8 cellular contexts compared by ENCODE assay signal in genomic region chr15:58748040-58748786, GRCh38. TPM values are rescaled to one million over a fixed set of nuclear protein-coding genes. Genes with fewer than 3 reads are reported as not detected.
DNase-seq lines count a peak whose midpoint lies in the region; ATAC-seq and TF ChIP-seq lines count a peak whose summit lies in the region.

No MANE protein-coding gene starts in this region.

- TF ChIP-seq CTCF in right atrium auricular region (IDR thresholded peaks at IDR 0.05) (no peak), colonic mucosa (IDR thresholded peaks at IDR 0.05) (no peak), upper lobe of right lung (IDR thresholded peaks at IDR 0.05) (no peak)

- H3K9me3 ChIP-seq in right atrium auricular region (no peaks in the 10 kb centered on the region), SJCRH30 (replicated peaks) (no peaks in the 10 kb centered on the region), colonic mucosa (no peaks in the 10 kb centered on the region), muscle layer of duodenum (ENCODE audit: control insufficient read depth in 1 of 2, low read length in 2 of 2) (no peaks in the 10 kb centered on the region), upper lobe of right lung (no peaks in the 10 kb centered on the region)

- intact Hi-C loops in left cardiac atrium (cut with DNase I) (loop anchor here in 1 of 2 donors (2.0 kb wide), 1 partner anchor 23 kb away; the partner anchor contains the start of gene MINDY2), colonic mucosa (cut with DNase I) (no loop called here), upper lobe of right lung (cut with DNase I) (no loop called here)

- DNase-seq in right atrium auricular region (ENCODE audit: low spot score) (no peak), left cardiac atrium (no peak), SJCRH30 (no peak), colonic mucosa (peak; percentile 31), upper lobe of right lung (no peak), AG08395 (ENCODE audit: low spot score) (no peak)

- H3K27ac ChIP-seq in right atrium auricular region (peak overlapping the region; percentile 98), SJCRH30 (peak overlapping the region; percentile 97), colonic mucosa (peak overlapping the region; percentile 97), muscle layer of duodenum (ENCODE audit: low read length) (peak overlapping the region; percentile 91), upper lobe of right lung (peak overlapping the region; percentile 94)

- H3K4me1 ChIP-seq in right atrium auricular region (peaks cover 0 to 47% of the 10 kb centered on the region in 2 donors), SJCRH30 (no peaks in the 10 kb centered on the region), colonic mucosa (no peaks in the 10 kb centered on the region), muscle layer of duodenum (ENCODE audit: control insufficient read depth in 1 of 2, insufficient read depth in 2 of 2, low read length in 2 of 2) (peaks cover 4 to 15% of the 10 kb centered on the region in 2 donors), upper lobe of right lung (peaks cover 23% of the 10 kb centered on the region)

- no peak for ATAC-seq in left cardiac atrium
- ATAC-seq in upper lobe of right lung = no peak
- ATAC-seq in HG03342 (IDR thresholded peaks at IDR 0.05; ENCODE audit: unreplicated experiment) = no peak

- H3K9ac ChIP-seq in colonic mucosa (ENCODE audit: low read depth in 2 of 2, low read length in 2 of 2) = peak overlapping the region; percentile 87 to 96

- H3K4me3 ChIP-seq in right atrium auricular region (peak overlapping the region; percentile 96 to 99), SJCRH30 (peak overlapping the region; percentile 81), colonic mucosa (peak overlapping the region; percentile 67), muscle layer of duodenum (ENCODE audit: low read depth in 1 of 2, low read length in 2 of 2) (peak overlapping the region; percentile 60 to 92), upper lobe of right lung (peak overlapping the region; percentile 82)

- H3K27me3 ChIP-seq in right atrium auricular region = no peaks in the 10 kb centered on the region
- no peaks in the 10 kb centered on the region for H3K27me3 ChIP-seq in SJCRH30
- no peaks in the 10 kb centered on the region for H3K27me3 ChIP-seq in colonic mucosa
- no peaks in the 10 kb centered on the region for H3K27me3 ChIP-seq in muscle layer of duodenum (ENCODE audit: low read depth, low read length)
- no peaks in the 10 kb centered on the region for H3K27me3 ChIP-seq in upper lobe of right lung

- H3K36me3 ChIP-seq in right atrium auricular region = no peaks in the 10 kb centered on the region
- peaks cover 10% of the 10 kb centered on the region for H3K36me3 ChIP-seq in SJCRH30
- no peaks in the 10 kb centered on the region for H3K36me3 ChIP-seq in colonic mucosa
- no peaks in the 10 kb centered on the region for H3K36me3 ChIP-seq in muscle layer of duodenum (ENCODE audit: control insufficient read depth in 1 of 2, insufficient read depth in 2 of 2, low read length in 2 of 2)
- H3K36me3 ChIP-seq in upper lobe of right lung = no peaks in the 10 kb centered on the region

RNA-seq across cellular contexts. Expression of gene ADAM10, which starts 1.3 kb away (rescaled TPM):
- total RNA-seq in right atrium auricular region = 10 to 100 TPM; 40.8 to 42.0 TPM
- 10 to 100 TPM; 79.8 to 84.8 TPM for total RNA-seq in left cardiac atrium
- 292 and 334 TPM in 2 replicates for total RNA-seq in SJCRH30 (2014; rRNA removed; shearing (Covaris generic))
- 100 to 1,000 TPM; 115 to 176 TPM for total RNA-seq in colonic mucosa
- 139 TPM for total RNA-seq in upper lobe of right lung

RNA-seq across cellular contexts. Expression of gene MINDY2, which starts 22.9 kb away (rescaled TPM):
- 10 to 100 TPM; 20.1 to 30.0 TPM for total RNA-seq in right atrium auricular region
- 10 to 100 TPM; 28.7 to 35.5 TPM for total RNA-seq in left cardiac atrium
- 38.3 and 42.3 TPM in 2 replicates for total RNA-seq in SJCRH30 (2014; rRNA removed; shearing (Covaris generic))
- total RNA-seq in colonic mucosa = 10 to 100 TPM; 13.0 to 16.9 TPM
- 31.2 TPM for total RNA-seq in upper lobe of right lung
